Comparison of ENCODE assay signal across 26 cellular contexts in the genomic region with DNA sequence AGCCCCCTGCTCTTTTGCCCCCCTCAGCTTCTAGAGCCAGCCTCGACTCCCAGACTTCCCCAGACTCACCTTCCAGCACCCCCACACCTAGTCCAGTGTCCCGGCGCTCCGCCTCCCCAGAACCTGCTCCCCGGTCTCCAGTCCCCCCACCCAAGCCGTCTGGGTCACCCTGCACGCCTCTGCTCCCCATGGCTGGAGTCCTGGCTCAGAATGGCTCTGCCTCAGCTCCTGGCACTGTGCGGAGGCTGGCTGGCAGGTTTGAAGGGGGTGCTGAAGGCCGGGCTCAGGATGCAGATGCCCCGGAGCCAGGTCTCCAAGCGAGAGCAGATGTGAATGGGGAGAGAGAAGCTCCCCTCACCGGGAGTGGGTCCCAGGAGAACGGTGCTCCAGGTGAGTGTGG. TPM values are rescaled to one million over a fixed set of nuclear protein-coding genes. Genes with fewer than 3 reads are reported as not detected.
"Had no signal": no experiment of that assay in that cellular context is flagged by ENCODE, and none has a peak within 500 bp of the region (broad histone marks: within the 10 kb centered on the region; RNA-seq: fewer than 3 reads in every experiment).

No MANE protein-coding gene starts in this region.

- H3K4me3 ChIP-seq: body of pancreas, cardiac muscle cell, ovary, prostate gland, SK-N-MC had no signal

- H3K9me3 ChIP-seq: body of pancreas, esophagus squamous epithelium, neutrophil, ovary, prostate gland had no signal

- H3K36me3 ChIP-seq: cardiac muscle cell, esophagus squamous epithelium, neutrophil, ovary, prostate gland had no signal

- ATAC-seq: body of pancreas; stimulated activated naive CD8-positive, alpha-beta T cell treated with anti-CD3 and anti-CD28 coated beads, Interleukin-15, Interleukin-2, amounts not matched to agents 100 U/mL and 50 U/mL, for 24 hours had no signal

- H3K27ac ChIP-seq: body of pancreas, cardiac muscle cell, neutrophil, ovary, prostate gland, SK-N-MC, VCaP had no signal

- H3K27me3 ChIP-seq: ovary had no signal

- DNase-seq: activated CD4-positive, alpha-beta T cell treated with anti-CD3 and anti-CD28 coated beads for 4 hours; activated CD4-positive, alpha-beta T cell treated with anti-CD3 and anti-CD28 coated beads, Interleukin-2, amount 50 U/mL, for 48 hours; activated CD8-positive, alpha-beta memory T cell treated with anti-CD3 and anti-CD28 coated beads for 24 hours; activated effector memory CD4-positive, alpha-beta T cell treated with Interleukin-2 at 50 U/mL for 16 hours; activated naive CD4-positive, alpha-beta T cell treated with Interleukin-2 at 50 U/mL for 16 hours; body of pancreas; esophagus squamous epithelium; foreskin melanocyte; hippocampal formation; ovary; stimulated activated CD4-positive, alpha-beta T cell treated with anti-CD3 and anti-CD28 coated beads, Interleukin-4, amount 100 ng/mL, for 1 hour; stimulated activated naive CD8-positive, alpha-beta T cell treated with anti-CD3 and anti-CD28 coated beads, Interleukin-15, Interleukin-2, amounts not matched to agents 100 U/mL and 50 U/mL, for 24 hours; SW 1271; T-helper 9 cell had no signal

- H3K4me1 ChIP-seq: prostate gland had no signal

RNA-seq across cellular contexts. Expression of a gene that starts 2.2 kb away (rescaled TPM):
- polyA plus RNA-seq: keratinocyte had no signal

RNA-seq across cellular contexts. Expression of a gene that starts 27.4 kb away (rescaled TPM):
- total RNA-seq: aorta, body of pancreas, cardiac muscle cell, cerebellum, esophagus squamous epithelium, lung microvascular endothelial cell, mucosa of gallbladder, ovary, prostate gland, subcutaneous adipose tissue had no signal
- polyA plus RNA-seq: adipose tissue, aorta, cardiac muscle cell, keratinocyte, ovary had no signal
